In the genomic region with DNA sequence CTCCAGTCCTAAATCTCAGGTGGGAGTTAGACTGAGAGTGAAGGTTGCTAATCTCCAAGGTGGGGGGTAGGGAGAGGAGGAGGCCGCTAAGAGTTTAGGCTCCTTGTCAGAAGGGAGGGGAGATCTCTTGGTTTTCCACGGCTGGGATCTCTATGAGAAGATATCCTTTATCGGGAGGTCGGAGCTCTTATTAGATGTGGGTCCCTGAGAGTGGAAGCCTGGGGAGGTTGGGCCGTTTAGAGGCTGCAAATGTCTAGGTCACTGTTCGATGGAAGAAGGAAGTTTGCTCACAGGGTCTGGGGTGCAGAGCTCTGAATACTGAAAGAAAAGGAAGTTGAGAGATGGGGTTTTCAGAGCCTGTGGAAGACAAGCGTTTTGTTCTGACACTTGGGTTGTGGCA, we compare ENCODE assay signal across 10 cellular contexts. TPM values are rescaled to one million over a fixed set of nuclear protein-coding genes. Genes with fewer than 3 reads are reported as not detected.
A peak's percentile ranks its signal among the peaks of the same experiment; 100 is the strongest.
DNase-seq lines count a peak whose midpoint lies in the region; ATAC-seq and TF ChIP-seq lines count a peak whose summit lies in the region.
"Had no signal": no experiment of that assay in that cellular context is flagged by ENCODE, and none has a peak within 500 bp of the region (broad histone marks: within the 10 kb centered on the region; RNA-seq: fewer than 3 reads in every experiment).

No MANE protein-coding gene starts in this region.

- H3K4me3 ChIP-seq in osteoblast (ENCODE audit: insufficient read depth, low read length), result no peak overlapping the region

- H3K27me3 ChIP-seq in osteoblast (ENCODE audit: insufficient read depth, low read length), result no peaks in the 10 kb centered on the region

- H3K4me1 ChIP-seq in osteoblast (ENCODE audit: insufficient read depth, low read length), result peaks cover 8% of the 10 kb centered on the region

- no peak for TF ChIP-seq CTCF in brain (conservative IDR thresholded peaks at IDR 0.05)
- TF ChIP-seq CTCF in osteoblast (IDR thresholded peaks at IDR 0.05; ENCODE audit: extremely low read depth, low read depth, low read length), result no peak

- H3K79me2 ChIP-seq in osteoblast (ENCODE audit: insufficient read depth, low read length), result peaks cover 32% of the 10 kb centered on the region

- peak overlapping the region in 4 of 5 experiments; percentile 13 to 85 (median 44) for H3K4me3 Mint-ChIP-seq in brain

- H2AFZ ChIP-seq in osteoblast (ENCODE audit: low read length), result no peak overlapping the region

- H3K27ac Mint-ChIP-seq in brain, result peak overlapping the region in 3 of 5 experiments; percentile 1 to 82 (median 46)

- H3K27me3 Mint-ChIP-seq in brain, result peaks cover 4% of the 10 kb centered on the region

- H4K20me1 ChIP-seq in osteoblast (ENCODE audit: insufficient read depth, low read length), result peaks cover 30% of the 10 kb centered on the region

- no peak overlapping the region for H3K27ac ChIP-seq in osteoblast (ENCODE audit: low read depth, low read length)

- H3K9me3 Mint-ChIP-seq in brain, result peaks cover 0 to 3% (median 0%) of the 10 kb centered on the region in 5 experiments

- ATAC-seq in GM18868 (IDR thresholded peaks at IDR 0.05; ENCODE audit: unreplicated experiment), result no peak
- ATAC-seq in HG03460 (IDR thresholded peaks at IDR 0.05; ENCODE audit: unreplicated experiment), result no peak

- H3K4me2 ChIP-seq in osteoblast (ENCODE audit: insufficient read depth, low read length), result no peak overlapping the region

- peaks cover 27% of the 10 kb centered on the region for H3K4me1 Mint-ChIP-seq in brain

- H3K9me3 ChIP-seq in osteoblast (ENCODE audit: low read depth, low read length), result no peaks in the 10 kb centered on the region

- H3K36me3 ChIP-seq in osteoblast (ENCODE audit: insufficient read depth, low read length), result peaks cover 39% of the 10 kb centered on the region

- H3K36me3 Mint-ChIP-seq in brain, result peaks cover 35% of the 10 kb centered on the region

- DNase-seq in GF-D8 (lab: John Stamatoyannopoulos, UW) (peak; percentile 53), NAMALWA (ENCODE audit: low spot score) (peak; percentile 60), osteoblast (ENCODE audit: insufficient read length, low spot score, missing footprints) (peak; percentile 77), NCI-H2196 treated with DMSO at 0.1 percent for 48 hours (lab: John Stamatoyannopoulos, UW; ENCODE audit: unreplicated experiment) (no peak)
- DNase-seq: NCI-H82, small intestine had no signal

RNA-seq across cellular contexts. Expression of gene MYADM, which starts 3.8 kb away (rescaled TPM):
- polyA plus RNA-seq in brain (ENCODE audit: insufficient read depth, low read depth, low replicate concordance), result 49.7 TPM
- 16.2 and 17.4 TPM in 2 replicates for total RNA-seq in osteoblast

RNA-seq across cellular contexts. Expression of gene PRKCG, which starts 10.5 kb away (rescaled TPM):
- 18.1 TPM for polyA plus RNA-seq in brain (ENCODE audit: insufficient read depth, low read depth, low replicate concordance)
- under 0.01 TPM in 1 of 2 replicates, not detected in the other for total RNA-seq in osteoblast
- total RNA-seq: lower leg skin had no signal

RNA-seq across cellular contexts. Expression of gene CACNG7, which starts 37.6 kb away (rescaled TPM):
- polyA plus RNA-seq in brain (ENCODE audit: insufficient read depth, low read depth, low replicate concordance), result 27.2 TPM
- not detected in 2 replicates for total RNA-seq in osteoblast
- total RNA-seq: lower leg skin had no signal

RNA-seq across cellular contexts. Expression of gene NLRP12, which starts 47.3 kb away (rescaled TPM):
- polyA plus RNA-seq in brain (ENCODE audit: insufficient read depth, low read depth, low replicate concordance), result 0.08 TPM
- under 0.01 TPM in 1 of 2 replicates, not detected in the other for total RNA-seq in osteoblast
